25 cellular contexts compared by ENCODE assay signal in the genomic region with DNA sequence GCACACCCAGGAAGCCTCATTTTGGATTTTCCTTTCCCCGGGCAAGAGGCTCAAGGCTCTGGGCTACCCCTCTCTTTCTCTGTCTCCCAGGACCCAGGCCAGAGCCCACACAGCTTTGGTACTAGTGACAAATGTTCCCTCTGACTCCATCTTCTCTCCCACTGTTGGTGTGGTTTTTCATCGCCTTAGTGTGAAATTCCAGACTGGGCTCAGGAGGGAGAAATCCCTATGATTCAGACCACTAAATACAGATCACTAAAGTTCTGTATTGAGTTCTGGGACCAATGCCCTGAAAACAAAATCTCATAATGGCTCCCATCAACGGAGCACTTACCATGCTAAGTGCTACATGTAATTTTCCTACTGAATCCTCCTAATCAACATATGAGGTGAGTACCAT. TPM values are rescaled to one million over a fixed set of nuclear protein-coding genes. Genes with fewer than 3 reads are reported as not detected.
"Had no signal": no experiment of that assay in that cellular context is flagged by ENCODE, and none has a peak within 500 bp of the region (broad histone marks: within the 10 kb centered on the region; RNA-seq: fewer than 3 reads in every experiment).

No MANE protein-coding gene starts in this region.

- H3K27ac Mint-ChIP-seq: activated CD8-positive, alpha-beta T cell treated with anti-CD3 and anti-CD28 coated beads, Interleukin-2, amount 10 ng/mL, durations not matched to agents 7 days and 5 days; activated naive CD4-positive, alpha-beta T cell treated with anti-CD3 and anti-CD28 coated beads for 36 hours; activated naive CD8-positive, alpha-beta T cell; brain had no signal

- ATAC-seq: activated CD4-positive, CD25-positive, alpha-beta regulatory T cell treated with anti-CD3 and anti-CD28 coated beads, Interleukin-2, amount 50 U/mL, for 24 hours; activated CD8-positive, alpha-beta T cell treated with anti-CD3 and anti-CD28 coated beads, Interleukin-2, amount 10 ng/mL, durations not matched to agents 7 days and 5 days; Right ventricle myocardium inferior had no signal

- DNase-seq: activated CD4-positive, alpha-beta T cell treated with anti-CD3 and anti-CD28 coated beads for 4 hours; activated CD4-positive, alpha-beta T cell treated with anti-CD3 and anti-CD28 coated beads, Interleukin-2, amount 50 U/mL, for 4 hours; activated CD8-positive, alpha-beta memory T cell treated with anti-CD3 and anti-CD28 coated beads, Interleukin-2, amount 50 U/mL, for 48 hours; activated CD8-positive, alpha-beta T cell treated with anti-CD3 and anti-CD28 coated beads, Interleukin-2, amount 10 ng/mL, durations not matched to agents 7 days and 5 days; activated gamma-delta T cell; activated naive CD4-positive, alpha-beta T cell treated with anti-CD3 and anti-CD28 coated beads for 36 hours; activated T-cell treated with anti-CD3 and anti-CD28 coated beads, Interleukin-2, amount 50 U/mL, for 1 hour; amygdala; Kasumi-1; NCI-H1048; NCI-H146; NCI-H187 treated with DMSO at 0.1 percent for 48 hours; NCI-H2171; NCI-H2227 treated with DMSO at 0.1 percent for 48 hours; NCI-H446 treated with DMSO at 0.1 percent for 48 hours; NCI-H526 treated with DMSO at 0.1 percent for 48 hours; NCI-H82; RPMI8226; T-helper 1 cell had no signal

- H3K4me3 Mint-ChIP-seq: activated CD8-positive, alpha-beta T cell treated with anti-CD3 and anti-CD28 coated beads, Interleukin-2, amount 10 ng/mL, durations not matched to agents 7 days and 5 days; activated naive CD4-positive, alpha-beta T cell treated with anti-CD3 and anti-CD28 coated beads for 36 hours; activated naive CD8-positive, alpha-beta T cell; brain had no signal

- H3K4me3 ChIP-seq: SK-N-MC had no signal

- H3K36me3 Mint-ChIP-seq: activated naive CD8-positive, alpha-beta T cell; brain had no signal

- H3K27ac ChIP-seq: SK-N-MC had no signal

- H3K27me3 Mint-ChIP-seq: activated naive CD8-positive, alpha-beta T cell; brain had no signal

- H3K4me1 Mint-ChIP-seq: brain had no signal

- H3K9me3 Mint-ChIP-seq: activated naive CD4-positive, alpha-beta T cell treated with anti-CD3 and anti-CD28 coated beads for 36 hours; brain had no signal

RNA-seq across cellular contexts. Expression of gene TTC24, which starts 33.3 kb away (rescaled TPM):
- total RNA-seq: astrocyte, Right ventricle myocardium inferior had no signal
